14 cellular contexts compared by ENCODE assay signal in the genomic region with DNA sequence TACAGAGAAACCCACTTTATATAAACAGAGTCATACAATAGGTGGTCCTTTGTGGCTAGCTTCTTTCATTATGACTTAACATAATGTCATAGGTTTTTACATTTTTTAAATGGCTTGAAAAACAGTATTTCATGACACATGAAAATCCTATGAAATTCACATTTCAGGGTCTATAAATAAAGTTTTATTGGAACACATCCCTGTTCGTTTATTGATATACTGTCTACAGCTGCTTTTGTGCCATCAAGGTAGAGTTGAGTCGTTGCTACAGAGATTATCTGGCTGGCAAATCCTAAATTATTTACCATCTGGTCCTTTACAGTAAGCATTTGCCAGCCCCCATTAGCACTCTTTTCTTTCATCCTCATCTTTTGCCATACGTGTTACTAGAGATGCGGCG. TPM values are rescaled to one million over a fixed set of nuclear protein-coding genes. Genes with fewer than 3 reads are reported as not detected.
A peak's percentile ranks its signal among the peaks of the same experiment; 100 is the strongest.
DNase-seq lines count a peak whose midpoint lies in the region; ATAC-seq lines count a peak whose summit lies in the region.
"Had no signal": no experiment of that assay in that cellular context is flagged by ENCODE, and none has a peak within 500 bp of the region (broad histone marks: within the 10 kb centered on the region; RNA-seq: fewer than 3 reads in every experiment).

No MANE protein-coding gene starts in this region.

- H3K4me3 Mint-ChIP-seq in CD4-positive, CD25-positive, alpha-beta regulatory T cell: peak overlapping the region; percentile 61 to 90 (median 86)
- H3K4me3 Mint-ChIP-seq in CD8-positive, alpha-beta memory T cell: peak overlapping the region; percentile 59 to 87 (median 71)
- peak overlapping the region; percentile 99 for H3K4me3 Mint-ChIP-seq in activated T-helper 17 cell treated with anti-CD3 and anti-CD28 coated beads, Interleukin-2, amount 50 U/mL, for 72 hours
- H3K4me3 Mint-ChIP-seq in naive thymus-derived CD4-positive, alpha-beta T cell: peak overlapping the region; percentile 28 to 100 (median 75)
- H3K4me3 Mint-ChIP-seq: dendritic cell treated with granulocyte-macrophage colony-stimulating factor and Interleukin-4, amounts not matched to agents 40 ng/mL and 50 ng/mL, for 4 days had no signal

- no peaks in the 10 kb centered on the region for H3K9me3 ChIP-seq in CD4-positive, CD25-positive, alpha-beta regulatory T cell (ENCODE audit: control insufficient read depth in 2 of 2, low read length in 2 of 2)
- no peaks in the 10 kb centered on the region for H3K9me3 ChIP-seq in CD8-positive, alpha-beta memory T cell (ENCODE audit: low read length)
- no peaks in the 10 kb centered on the region for H3K9me3 ChIP-seq in naive thymus-derived CD4-positive, alpha-beta T cell (ENCODE audit: control insufficient read depth in 2 of 3, low read length in 3 of 3)
- H3K9me3 ChIP-seq: esophagus squamous epithelium, SK-N-SH had no signal

- no peaks in the 10 kb centered on the region for H3K27me3 ChIP-seq in CD4-positive, CD25-positive, alpha-beta regulatory T cell (ENCODE audit: control insufficient read depth, insufficient read depth, low read length)
- no peaks in the 10 kb centered on the region for H3K27me3 ChIP-seq in CD8-positive, alpha-beta memory T cell (ENCODE audit: insufficient read depth, low read length, poor library complexity, severe bottlenecking)
- H3K27me3 ChIP-seq in naive thymus-derived CD4-positive, alpha-beta T cell (ENCODE audit: control insufficient read depth in 2 of 2, insufficient read depth in 2 of 2, low read length in 2 of 2): no peaks in the 10 kb centered on the region
- H3K27me3 ChIP-seq: esophagus squamous epithelium had no signal

- no peak for DNase-seq in CD4-positive, CD25-positive, alpha-beta regulatory T cell
- no peak for DNase-seq in CD8-positive, alpha-beta memory T cell
- DNase-seq in naive thymus-derived CD4-positive, alpha-beta T cell: no peak
- DNase-seq in activated gamma-delta T cell treated with Interleukin-2 at 50 U/mL for 16 hours: no peak
- DNase-seq in stimulated activated naive CD4-positive, alpha-beta T cell (lab: John Stamatoyannopoulos, UW): no peak
- DNase-seq: esophagus squamous epithelium, islet precursor cell, midbrain, NCI-H1436, NCI-H524 treated with DMSO at 0.1 percent for 48 hours, SK-N-SH had no signal

- ATAC-seq in CD4-positive, CD25-positive, alpha-beta regulatory T cell (ENCODE audit: low read depth in 2 of 2): no peak
- ATAC-seq in activated T-helper 17 cell treated with anti-CD3 and anti-CD28 coated beads, Interleukin-2, amount 50 U/mL, for 72 hours (replicated peaks): no peak
- no peak for ATAC-seq in naive thymus-derived CD4-positive, alpha-beta T cell
- ATAC-seq in HG03159 (IDR thresholded peaks at IDR 0.05; ENCODE audit: unreplicated experiment): no peak

- H3K9me3 Mint-ChIP-seq in CD4-positive, CD25-positive, alpha-beta regulatory T cell: peaks cover 0 to 2% (median 0%) of the 10 kb centered on the region in 7 donors
- no peaks in the 10 kb centered on the region for H3K9me3 Mint-ChIP-seq in CD8-positive, alpha-beta memory T cell
- no peaks in the 10 kb centered on the region for H3K9me3 Mint-ChIP-seq in activated T-helper 17 cell treated with anti-CD3 and anti-CD28 coated beads, Interleukin-2, amount 50 U/mL, for 72 hours
- H3K9me3 Mint-ChIP-seq in naive thymus-derived CD4-positive, alpha-beta T cell: peaks cover 0 to 2% (median 0%) of the 10 kb centered on the region in 11 donors
- H3K9me3 Mint-ChIP-seq: dendritic cell treated with granulocyte-macrophage colony-stimulating factor and Interleukin-4, amounts not matched to agents 40 ng/mL and 50 ng/mL, for 4 days had no signal

- intact Hi-C loops in naive thymus-derived CD4-positive, alpha-beta T cell (cut with micrococcal nuclease): no loop called here

- H3K27me3 Mint-ChIP-seq in CD4-positive, CD25-positive, alpha-beta regulatory T cell: no peaks in the 10 kb centered on the region
- no peaks in the 10 kb centered on the region for H3K27me3 Mint-ChIP-seq in CD8-positive, alpha-beta memory T cell
- H3K27me3 Mint-ChIP-seq in activated T-helper 17 cell treated with anti-CD3 and anti-CD28 coated beads, Interleukin-2, amount 50 U/mL, for 72 hours: no peaks in the 10 kb centered on the region
- no peaks in the 10 kb centered on the region for H3K27me3 Mint-ChIP-seq in naive thymus-derived CD4-positive, alpha-beta T cell
- H3K27me3 Mint-ChIP-seq: dendritic cell treated with granulocyte-macrophage colony-stimulating factor and Interleukin-4, amounts not matched to agents 40 ng/mL and 50 ng/mL, for 4 days had no signal

- peaks cover 23% of the 10 kb centered on the region for H3K4me1 ChIP-seq in CD4-positive, CD25-positive, alpha-beta regulatory T cell (ENCODE audit: control insufficient read depth, insufficient read depth, low read length, poor library complexity, severe bottlenecking)
- peaks cover 10% of the 10 kb centered on the region for H3K4me1 ChIP-seq in CD8-positive, alpha-beta memory T cell (ENCODE audit: insufficient read depth, low read length)
- peaks cover 8 to 10% of the 10 kb centered on the region in 2 donors for H3K4me1 ChIP-seq in naive thymus-derived CD4-positive, alpha-beta T cell (ENCODE audit: control insufficient read depth in 2 of 2, insufficient read depth in 2 of 2, low read length in 2 of 2)

- H3K36me3 ChIP-seq in CD4-positive, CD25-positive, alpha-beta regulatory T cell (ENCODE audit: control insufficient read depth, insufficient read depth, low read length): peaks cover 42% of the 10 kb centered on the region
- peaks cover 29% of the 10 kb centered on the region for H3K36me3 ChIP-seq in CD8-positive, alpha-beta memory T cell (ENCODE audit: insufficient read depth, low read length)
- peaks cover 0 to 44% (median 22%) of the 10 kb centered on the region in 3 experiments for H3K36me3 ChIP-seq in naive thymus-derived CD4-positive, alpha-beta T cell (ENCODE audit: control insufficient read depth in 2 of 3, insufficient read depth in 3 of 3, low read length in 3 of 3)

- POLR2A ChIA-PET in CD8-positive, alpha-beta memory T cell (lab: Charles Lee): interaction anchor here (0.5 to 1.8 kb wide), 5 partner anchors 16 to 1072 kb away, joined by 3 to 12 read pairs (median 4); partner anchors contain the start of gene PDF
- POLR2A ChIA-PET in naive thymus-derived CD4-positive, alpha-beta T cell (lab: Charles Lee): interaction anchor here (5.7 kb wide), 1 partner anchor 16 kb away, joined by 42 read pairs; the partner anchor contains the start of gene PDF

- H3K27ac ChIP-seq in CD4-positive, CD25-positive, alpha-beta regulatory T cell (ENCODE audit: insufficient read depth, low read length, poor library complexity, severe bottlenecking): no peak overlapping the region
- no peak overlapping the region for H3K27ac ChIP-seq in CD8-positive, alpha-beta memory T cell (ENCODE audit: low read depth, low read length)
- H3K27ac ChIP-seq in naive thymus-derived CD4-positive, alpha-beta T cell (ENCODE audit: low read depth, low read length): no peak overlapping the region
- H3K27ac ChIP-seq: esophagus squamous epithelium had no signal

- H3K36me3 Mint-ChIP-seq in CD4-positive, CD25-positive, alpha-beta regulatory T cell: peaks cover 9% of the 10 kb centered on the region
- peaks cover 0 to 54% (median 4%) of the 10 kb centered on the region in 3 donors for H3K36me3 Mint-ChIP-seq in CD8-positive, alpha-beta memory T cell
- peaks cover 55% of the 10 kb centered on the region for H3K36me3 Mint-ChIP-seq in activated T-helper 17 cell treated with anti-CD3 and anti-CD28 coated beads, Interleukin-2, amount 50 U/mL, for 72 hours (ENCODE audit: low read depth)
- H3K36me3 Mint-ChIP-seq in naive thymus-derived CD4-positive, alpha-beta T cell: peaks cover 0 to 15% (median 0%) of the 10 kb centered on the region in 5 donors

- H3K4me3 ChIP-seq in CD4-positive, CD25-positive, alpha-beta regulatory T cell (ENCODE audit: low read depth, low read length): no peak overlapping the region
- H3K4me3 ChIP-seq in CD8-positive, alpha-beta memory T cell (ENCODE audit: low read length): no peak overlapping the region
- H3K4me3 ChIP-seq in naive thymus-derived CD4-positive, alpha-beta T cell (ENCODE audit: low read length): no peak overlapping the region
- H3K4me3 ChIP-seq: esophagus squamous epithelium had no signal

- H3K27ac Mint-ChIP-seq in CD4-positive, CD25-positive, alpha-beta regulatory T cell: peak overlapping the region in 2 of 3 donors; percentile 63 to 74
- H3K27ac Mint-ChIP-seq in CD8-positive, alpha-beta memory T cell: peak overlapping the region in 5 of 8 donors; percentile 14 to 82 (median 78)
- peak overlapping the region; percentile 71 for H3K27ac Mint-ChIP-seq in activated T-helper 17 cell treated with anti-CD3 and anti-CD28 coated beads, Interleukin-2, amount 50 U/mL, for 72 hours
- H3K27ac Mint-ChIP-seq in naive thymus-derived CD4-positive, alpha-beta T cell: peak overlapping the region in 8 of 9 donors; percentile 12 to 87 (median 74)
- H3K27ac Mint-ChIP-seq: dendritic cell treated with granulocyte-macrophage colony-stimulating factor and Interleukin-4, amounts not matched to agents 40 ng/mL and 50 ng/mL, for 4 days had no signal

- H3K4me1 Mint-ChIP-seq in CD4-positive, CD25-positive, alpha-beta regulatory T cell: peaks cover 5 to 40% (median 22%) of the 10 kb centered on the region in 4 donors
- H3K4me1 Mint-ChIP-seq in CD8-positive, alpha-beta memory T cell: peaks cover 25 to 42% (median 34%) of the 10 kb centered on the region in 3 donors
- H3K4me1 Mint-ChIP-seq in activated T-helper 17 cell treated with anti-CD3 and anti-CD28 coated beads, Interleukin-2, amount 50 U/mL, for 72 hours: peaks cover 11% of the 10 kb centered on the region
- H3K4me1 Mint-ChIP-seq in naive thymus-derived CD4-positive, alpha-beta T cell: peaks cover 17 to 36% (median 29%) of the 10 kb centered on the region in 7 donors

- CTCF ChIA-PET in CD8-positive, alpha-beta memory T cell (lab: Charles Lee): interaction anchor here (1.0 to 1.4 kb wide), 3 partner anchors 13 to 27 kb away, joined by 3 to 7 read pairs (median 5); no protein-coding TSS in a partner anchor
- CTCF ChIA-PET in naive thymus-derived CD4-positive, alpha-beta T cell (lab: Charles Lee): interaction anchor here (1.8 kb wide), 1 partner anchor 15 kb away, joined by 4 read pairs; no protein-coding TSS in a partner anchor

RNA-seq across cellular contexts. Expression of gene VPS4A, which starts 2.3 kb away (rescaled TPM):
- 48.0 TPM for total RNA-seq in CD4-positive, CD25-positive, alpha-beta regulatory T cell
- polyA plus RNA-seq in CD4-positive, CD25-positive, alpha-beta regulatory T cell: 10 to 100 TPM; 26.8 to 35.2 (median 34.4) TPM
- 10 to 100 TPM; 35.7 to 35.9 TPM for total RNA-seq in CD8-positive, alpha-beta memory T cell
- polyA plus RNA-seq in CD8-positive, alpha-beta memory T cell: 48.1 TPM
- 10 to 100 TPM; 20.7 to 26.9 TPM for total RNA-seq in activated T-helper 17 cell treated with anti-CD3 and anti-CD28 coated beads, Interleukin-2, amount 50 U/mL, for 72 hours
- total RNA-seq in naive thymus-derived CD4-positive, alpha-beta T cell: 10 to 100 TPM; 36.7 to 53.7 (median 46.9) TPM
- 10 to 100 TPM; 29.7 to 44.4 TPM for polyA plus RNA-seq in naive thymus-derived CD4-positive, alpha-beta T cell

RNA-seq across cellular contexts. Expression of gene PDF, which starts 16.9 kb away (rescaled TPM):
- 4.9 TPM for total RNA-seq in CD4-positive, CD25-positive, alpha-beta regulatory T cell
- 10 to 100 TPM in 2 of 4 donors, 1 to 10 TPM in 2; 8.7 to 15.7 (median 10.0) TPM for polyA plus RNA-seq in CD4-positive, CD25-positive, alpha-beta regulatory T cell
- total RNA-seq in CD8-positive, alpha-beta memory T cell: 10 to 100 TPM; 29.1 to 34.9 TPM
- polyA plus RNA-seq in CD8-positive, alpha-beta memory T cell: 17.4 TPM
- 10 to 100 TPM in 1 of 2 donors, 1 to 10 TPM in 1; 8.4 to 20.6 TPM for total RNA-seq in activated T-helper 17 cell treated with anti-CD3 and anti-CD28 coated beads, Interleukin-2, amount 50 U/mL, for 72 hours
- 10 to 100 TPM in 2 of 5 experiments, 1 to 10 TPM in 3; 4.6 to 11.8 (median 9.5) TPM for total RNA-seq in naive thymus-derived CD4-positive, alpha-beta T cell
- polyA plus RNA-seq in naive thymus-derived CD4-positive, alpha-beta T cell: 10 to 100 TPM; 15.9 to 24.5 TPM

RNA-seq across cellular contexts. Expression of gene COG8, which starts 25.9 kb away (rescaled TPM):
- 23.2 TPM for total RNA-seq in CD4-positive, CD25-positive, alpha-beta regulatory T cell
- 10 to 100 TPM; 34.0 to 39.0 (median 36.8) TPM for polyA plus RNA-seq in CD4-positive, CD25-positive, alpha-beta regulatory T cell
- total RNA-seq in CD8-positive, alpha-beta memory T cell: 10 to 100 TPM; 38.1 to 40.0 TPM
- polyA plus RNA-seq in CD8-positive, alpha-beta memory T cell: 42.3 TPM
- 10 to 100 TPM; 29.7 to 34.2 TPM for total RNA-seq in activated T-helper 17 cell treated with anti-CD3 and anti-CD28 coated beads, Interleukin-2, amount 50 U/mL, for 72 hours
- 10 to 100 TPM; 29.5 to 73.7 (median 37.4) TPM for total RNA-seq in naive thymus-derived CD4-positive, alpha-beta T cell
- polyA plus RNA-seq in naive thymus-derived CD4-positive, alpha-beta T cell: 10 to 100 TPM; 38.7 to 52.0 TPM

RNA-seq across cellular contexts. Expression of gene NIP7, which starts 26.1 kb away (rescaled TPM):
- 31.4 TPM for total RNA-seq in CD4-positive, CD25-positive, alpha-beta regulatory T cell
- polyA plus RNA-seq in CD4-positive, CD25-positive, alpha-beta regulatory T cell: 10 to 100 TPM; 22.2 to 30.6 (median 23.7) TPM
- 10 to 100 TPM; 73.8 to 80.1 TPM for total RNA-seq in CD8-positive, alpha-beta memory T cell
- polyA plus RNA-seq in CD8-positive, alpha-beta memory T cell: 23.7 TPM
- total RNA-seq in activated T-helper 17 cell treated with anti-CD3 and anti-CD28 coated beads, Interleukin-2, amount 50 U/mL, for 72 hours: 10 to 100 TPM; 26.3 to 34.0 TPM
- total RNA-seq in naive thymus-derived CD4-positive, alpha-beta T cell: 10 to 100 TPM; 22.1 to 40.9 (median 30.3) TPM
- polyA plus RNA-seq in naive thymus-derived CD4-positive, alpha-beta T cell: 10 to 100 TPM; 19.5 to 20.2 TPM

RNA-seq across cellular contexts. Expression of gene TMED6, which starts 38.1 kb away (rescaled TPM):
- total RNA-seq in CD4-positive, CD25-positive, alpha-beta regulatory T cell: 1.8 TPM
- polyA plus RNA-seq in CD4-positive, CD25-positive, alpha-beta regulatory T cell: under 1 TPM in 2 of 4 donors, not detected in 2; 0.20 to 0.26 TPM
- 1 to 10 TPM in 1 of 2 experiments, under 1 TPM in 1; 0.80 to 1.4 TPM for total RNA-seq in CD8-positive, alpha-beta memory T cell
- polyA plus RNA-seq in CD8-positive, alpha-beta memory T cell: not detected
- 1 to 10 TPM; 2.0 to 4.0 TPM for total RNA-seq in activated T-helper 17 cell treated with anti-CD3 and anti-CD28 coated beads, Interleukin-2, amount 50 U/mL, for 72 hours
- total RNA-seq in naive thymus-derived CD4-positive, alpha-beta T cell: 1 to 10 TPM; 1.8 to 6.3 (median 2.9) TPM
- under 1 TPM in 1 of 2 donors, not detected in 1; 0.21 TPM for polyA plus RNA-seq in naive thymus-derived CD4-positive, alpha-beta T cell
- total RNA-seq: esophagus squamous epithelium had no signal
- polyA plus RNA-seq: SK-N-SH had no signal
